In the genomic region with DNA sequence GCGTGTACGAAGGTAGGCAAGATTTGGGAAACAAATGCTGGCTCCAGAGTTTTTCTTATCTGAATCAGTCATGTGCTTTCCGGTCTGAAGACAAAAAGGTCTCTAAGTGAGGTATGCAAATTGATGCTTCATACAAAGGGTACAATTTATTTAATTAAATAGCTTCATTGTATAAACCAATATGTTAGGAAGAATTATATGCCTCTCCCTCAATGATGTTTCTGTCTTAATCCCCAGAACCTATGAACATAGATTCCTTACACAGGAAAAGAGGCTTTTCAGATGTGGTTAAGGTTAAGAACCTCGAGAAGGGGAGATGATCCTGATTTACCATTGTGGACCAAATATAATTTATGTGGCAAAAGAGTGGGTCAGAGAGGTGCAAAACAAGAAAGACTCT, we compare ENCODE assay signal across 23 cellular contexts.
"Had no signal": no experiment of that assay in that cellular context is flagged by ENCODE, and none has a peak within 500 bp of the region (broad histone marks: within the 10 kb centered on the region; RNA-seq: fewer than 3 reads in every experiment).

No MANE protein-coding gene starts in this region.

- H3K27ac ChIP-seq: HL-60, KMS-11, SJCRH30, SK-N-MC had no signal

- FAIRE-seq: HTR-8/SVneo, K562 had no signal

- H3K36me3 ChIP-seq: SJCRH30 had no signal

- H3K4me3 ChIP-seq: K562, SJCRH30, SK-N-MC had no signal

- H3K4me1 Mint-ChIP-seq: IgD-negative memory B cell had no signal

- H3K4me1 ChIP-seq: SJCRH30 had no signal

- H3K9ac ChIP-seq: KMS-11 had no signal

- ATAC-seq: K562, Panc1, PC-3, Right ventricle myocardium inferior had no signal

- DNase-seq: MV-4-11, NCI-H1048, NCI-H1105, NCI-H1417, NCI-H1436 treated with DMSO at 0.1 percent for 48 hours, NCI-H1694, NCI-H1930, NCI-H2081, NCI-H2107, NCI-H2227 treated with DMSO at 0.1 percent for 48 hours, NCI-H524, PC-3, SHP77 treated with DMSO at 0.1 percent for 48 hours, SJCRH30, T-helper 2 cell had no signal

- H3K27ac Mint-ChIP-seq: IgD-negative memory B cell had no signal

- H3K4me3 Mint-ChIP-seq: IgD-negative memory B cell had no signal

- H3K4me2 ChIP-seq: KMS-11 had no signal

- H3K27me3 ChIP-seq: SJCRH30 had no signal

- H3K9me3 ChIP-seq: SJCRH30 had no signal

- H3K36me3 Mint-ChIP-seq: IgD-negative memory B cell had no signal

- H3K27me3 Mint-ChIP-seq: IgD-negative memory B cell had no signal
